In the genomic region with DNA sequence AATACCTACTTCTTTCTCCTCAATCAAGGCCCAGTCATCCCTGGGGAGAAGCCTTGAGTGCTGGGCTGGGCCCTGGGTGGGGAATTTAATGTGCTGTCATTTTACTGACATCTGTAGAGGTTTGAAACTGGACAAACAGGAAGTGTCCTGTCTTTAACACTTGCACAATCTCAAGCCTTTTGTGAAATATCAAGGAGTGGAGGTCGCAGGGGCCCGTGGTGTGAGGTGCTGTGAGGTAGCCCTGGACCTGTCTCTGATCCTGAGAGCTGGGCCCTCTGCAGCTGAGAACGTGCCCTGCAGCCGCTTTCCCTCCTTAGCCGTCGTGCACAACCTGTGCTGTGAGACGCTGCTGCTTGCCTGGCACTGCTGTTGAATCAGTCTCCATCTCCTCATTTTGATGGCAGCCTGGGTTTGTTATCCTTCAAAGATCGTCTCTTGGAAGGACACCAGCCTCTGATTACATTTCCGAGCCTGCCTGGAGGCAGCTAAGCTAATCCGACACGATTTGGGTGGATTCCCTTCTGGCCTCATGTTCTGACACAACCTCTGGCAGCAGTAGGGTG, we compare ENCODE assay signal across 19 cellular contexts. TPM values are rescaled to one million over a fixed set of nuclear protein-coding genes. Genes with fewer than 3 reads are reported as not detected.
DNase-seq lines count a peak whose midpoint lies in the region; ATAC-seq and TF ChIP-seq lines count a peak whose summit lies in the region.
"Had no signal": no experiment of that assay in that cellular context is flagged by ENCODE, and none has a peak within 500 bp of the region (broad histone marks: within the 10 kb centered on the region; RNA-seq: fewer than 3 reads in every experiment).

No MANE protein-coding gene starts in this region.

- peaks cover 0 to 1% (median 0%) of the 10 kb centered on the region in 7 donors for H3K9me3 Mint-ChIP-seq in naive B cell
- H3K9me3 Mint-ChIP-seq: activated T-cell treated with anti-CD3 and anti-CD28 coated beads, Interleukin-2, amount 50 U/mL, for 72 hours had no signal

- peak overlapping the region in 4 of 8 donors; percentile 28 to 56 (median 49) for H3K4me3 Mint-ChIP-seq in naive B cell
- H3K4me3 Mint-ChIP-seq: activated T-cell treated with anti-CD3 and anti-CD28 coated beads, Interleukin-2, amount 50 U/mL, for 72 hours had no signal

- H3K27me3 ChIP-seq in colonic mucosa = no peaks in the 10 kb centered on the region
- H3K27me3 ChIP-seq: thyroid gland had no signal

- H3K27ac Mint-ChIP-seq in naive B cell = peak overlapping the region in 5 of 6 donors; percentile 15 to 95 (median 85)
- H3K27ac Mint-ChIP-seq: activated T-cell treated with anti-CD3 and anti-CD28 coated beads, Interleukin-2, amount 50 U/mL, for 72 hours had no signal

- H3K4me1 ChIP-seq in colonic mucosa = peaks cover 13% of the 10 kb centered on the region
- H3K4me1 ChIP-seq: SJSA1 had no signal

- H3K4me1 Mint-ChIP-seq in naive B cell = peaks cover 55 to 80% (median 65%) of the 10 kb centered on the region in 3 donors

- H3K9me3 ChIP-seq in colonic mucosa = no peaks in the 10 kb centered on the region
- H3K9me3 ChIP-seq: heart left ventricle, lower lobe of right lung, SJSA1, thyroid gland had no signal

- no peak for ATAC-seq in naive B cell (ENCODE audit: low read depth in 2 of 2)
- ATAC-seq in GM18861 (IDR thresholded peaks at IDR 0.05; ENCODE audit: unreplicated experiment) = no peak
- ATAC-seq: activated T-cell treated with anti-CD3 and anti-CD28 coated beads, Interleukin-2, amount 50 U/mL, for 72 hours; heart left ventricle; lower lobe of right lung had no signal

- no peaks in the 10 kb centered on the region for H3K36me3 Mint-ChIP-seq in naive B cell

- TF ChIP-seq CTCF in colonic mucosa (IDR thresholded peaks at IDR 0.05) = no peak

- H3K4me3 ChIP-seq in colonic mucosa = no peak overlapping the region
- H3K4me3 ChIP-seq: heart left ventricle, lower lobe of right lung, SJSA1, thyroid gland had no signal

- H3K27me3 Mint-ChIP-seq in naive B cell = no peaks in the 10 kb centered on the region

- intact Hi-C loops in colonic mucosa (cut with DNase I) = loop anchor here (5.0 kb wide), 1 partner anchor 175 kb away; no protein-coding TSS in a partner anchor

- DNase-seq in DMS53 (lab: John Stamatoyannopoulos, UW) (peak; percentile 9), DMS53 treated with DMSO at 0.1 percent for 48 hours (lab: John Stamatoyannopoulos, UW; ENCODE audit: unreplicated experiment) (no peak), HPDE6-E6E7 (ENCODE audit: extremely low spot score) (peak; percentile 42), colonic mucosa (peak; percentile 46), naive B cell (no peak), KG1 (lab: John Stamatoyannopoulos, UW) (no peak), SHP77 (lab: John Stamatoyannopoulos, UW) (no peak)
- DNase-seq: activated T-cell treated with anti-CD3 and anti-CD28 coated beads, Interleukin-2, amount 50 U/mL, for 72 hours; aorta; dermis blood vessel endothelial cell; DMS79; heart left ventricle; lower lobe of right lung; NCI-H1092; nucleus accumbens; thyroid gland had no signal

- H3K9ac ChIP-seq in colonic mucosa (ENCODE audit: low read depth in 2 of 2, low read length in 2 of 2) = no peak overlapping the region

- H3K36me3 ChIP-seq in colonic mucosa = no peaks in the 10 kb centered on the region
- H3K36me3 ChIP-seq: heart left ventricle, lower lobe of right lung, SJSA1, thyroid gland had no signal

- no peak overlapping the region for H3K27ac ChIP-seq in colonic mucosa
- H3K27ac ChIP-seq: heart left ventricle, lower lobe of right lung, SJSA1, thyroid gland had no signal

RNA-seq across cellular contexts. Expression of gene SMARCE1, which starts 29.9 kb away (rescaled TPM):
- 10 to 100 TPM; 73.0 to 80.9 TPM for total RNA-seq in colonic mucosa
- polyA plus RNA-seq in naive B cell (ENCODE audit: low read depth in 6 of 6) = 100 to 1,000 TPM; 211 to 267 (median 255) TPM

RNA-seq across cellular contexts. Expression of gene KRT222, which starts 47.2 kb away (rescaled TPM):
- total RNA-seq in colonic mucosa = under 1 TPM in 1 of 2 donors, not detected in 1; 0.69 TPM
- polyA plus RNA-seq in naive B cell (ENCODE audit: low read depth in 6 of 6) = not detected
- total RNA-seq: A172; activated T-cell treated with anti-CD3 and anti-CD28 coated beads, Interleukin-2, amount 50 U/mL, for 72 hours; SJSA1 had no signal
- polyA plus RNA-seq: aorta, heart left ventricle had no signal

RNA-seq across cellular contexts. Expression of gene CCR7, which starts 52.5 kb away (rescaled TPM):
- total RNA-seq in colonic mucosa = 1 to 10 TPM in 1 of 2 donors, under 1 TPM in 1; 0.72 to 1.9 TPM
- 100 to 1,000 TPM; 442 to 802 (median 622) TPM for polyA plus RNA-seq in naive B cell (ENCODE audit: low read depth in 6 of 6)
- total RNA-seq: A172, SJSA1 had no signal

Comparison
In these comparisons a context has a peak if more than half of its experiments do, and no peak if none do; other contexts are left out.
1. DNase-seq: peak in DMS53 (single experiment), HPDE6-E6E7 (single experiment) and colonic mucosa (single experiment); none in DMS53 treated with DMSO at 0.1 percent for 48 hours (single experiment), naive B cell (single experiment), KG1 (single experiment) and SHP77 (0 of 2).